In the genomic region with DNA sequence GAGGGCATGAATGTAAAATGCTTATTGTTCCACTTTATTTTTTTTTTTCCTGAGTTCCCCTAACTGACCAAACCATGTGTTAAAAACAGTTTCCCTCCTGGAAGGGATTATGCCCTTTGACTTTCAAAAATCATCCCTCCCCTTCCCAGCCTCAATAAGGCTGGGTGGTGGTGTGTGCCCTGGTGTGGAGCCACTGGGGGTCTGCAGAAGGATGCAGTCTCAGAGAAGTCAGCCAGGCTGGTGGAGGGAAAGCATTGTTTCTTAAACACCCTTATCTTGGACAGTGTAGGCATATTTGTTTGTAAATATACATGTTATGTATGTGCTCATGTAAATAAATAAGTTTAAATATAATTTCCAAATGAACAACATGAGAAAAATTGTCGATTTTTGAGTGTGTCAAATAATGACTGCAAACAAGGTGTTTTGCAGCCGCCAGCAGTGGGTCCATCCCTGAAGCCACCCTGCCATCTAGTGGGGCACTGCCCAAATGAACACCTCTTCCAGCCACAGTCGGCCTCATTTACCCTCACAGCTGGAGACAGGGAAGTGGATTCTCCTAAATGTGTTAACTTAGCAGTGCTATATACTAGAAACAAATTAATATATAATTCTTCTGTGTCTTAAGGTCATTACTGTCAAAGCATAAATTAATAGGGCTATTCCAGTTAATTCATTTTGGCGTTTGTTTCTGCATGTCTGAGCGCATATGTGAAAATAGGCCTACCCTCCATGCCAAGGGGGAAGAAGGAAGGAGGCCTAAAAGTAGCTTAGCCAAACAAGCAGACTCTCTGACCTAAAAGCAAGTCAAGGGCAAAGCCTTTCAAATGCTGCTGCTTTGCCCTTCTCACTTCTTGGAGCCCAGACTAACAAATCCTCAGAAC, we compare ENCODE assay signal across 8 cellular contexts.
DNase-seq lines count a peak whose midpoint lies in the region; ATAC-seq and TF ChIP-seq lines count a peak whose summit lies in the region.

No MANE protein-coding gene starts in this region.

- no peak overlapping the region for H3K27ac ChIP-seq in WERI-Rb-1

- DNase-seq in activated T-cell treated with anti-CD3 and anti-CD28 coated beads for 48 hours (ENCODE audit: low read depth) (peak; percentile 8), activated T-cell treated with anti-CD3 and anti-CD28 coated beads for 4 hours (no peak), NCI-H2107 (lab: John Stamatoyannopoulos, UW) (peak; percentile 72), WERI-Rb-1 (peak; percentile 66), left ventricle myocardium superior (peak; percentile 45), smooth muscle cell of the brain vasculature (ENCODE audit: low read depth, low spot score) (peak; percentile 6)
- no peak for DNase-seq in effector CD8-positive, alpha-beta T cell (lab: John Stamatoyannopoulos, UW)

- ATAC-seq in HG02885 (IDR thresholded peaks at IDR 0.05; ENCODE audit: poor library complexity, unreplicated experiment) (peak; percentile 85), left ventricle myocardium superior (peak; percentile 54)

- intact Hi-C loops in left ventricle myocardium superior (cut with micrococcal nuclease): no loop called here

- no peak overlapping the region for H3K4me3 ChIP-seq in WERI-Rb-1 (ENCODE audit: low read depth, low read length)

- H3K27me3 ChIP-seq in WERI-Rb-1 (ENCODE audit: insufficient read depth, low read depth, severe bottlenecking): no peaks in the 10 kb centered on the region

- no peaks in the 10 kb centered on the region for H3K36me3 ChIP-seq in WERI-Rb-1

- no peaks in the 10 kb centered on the region for H3K9me3 ChIP-seq in WERI-Rb-1 (ENCODE audit: severe bottlenecking)

- TF ChIP-seq CTCF in WERI-Rb-1 (IDR thresholded peaks at IDR 0.05; ENCODE audit: low read depth, low read length): peak; percentile 75

Comparison
In these comparisons a context has a peak if more than half of its experiments do, and no peak if none do; other contexts are left out.
1. DNase-seq: peak in activated T-cell treated with anti-CD3 and anti-CD28 coated beads for 48 hours (single experiment), NCI-H2107 (single experiment), WERI-Rb-1 (single experiment), left ventricle myocardium superior (single experiment) and smooth muscle cell of the brain vasculature (single experiment); none in activated T-cell treated with anti-CD3 and anti-CD28 coated beads for 4 hours (single experiment) and effector CD8-positive, alpha-beta T cell (single experiment).